Comparison of ENCODE assay signal across 9 cellular contexts in the genomic region with DNA sequence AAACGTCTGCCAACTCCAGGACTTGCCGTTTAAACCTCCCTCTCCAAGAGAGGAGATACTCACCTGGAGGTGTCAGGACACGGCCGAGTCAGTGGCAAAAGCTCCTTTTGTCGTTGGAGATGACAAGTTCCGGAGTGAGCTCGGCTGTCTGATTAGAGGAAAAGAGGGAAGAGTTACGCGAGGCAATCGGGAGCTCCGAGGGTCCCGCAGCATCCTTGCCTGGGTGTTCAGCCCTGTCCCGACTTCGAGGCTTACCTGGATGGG. TPM values are rescaled to one million over a fixed set of nuclear protein-coding genes. Genes with fewer than 3 reads are reported as not detected.
DNase-seq lines count a peak whose midpoint lies in the region; ATAC-seq, FAIRE-seq and TF ChIP-seq lines count a peak whose summit lies in the region.
"Had no signal": no experiment of that assay in that cellular context is flagged by ENCODE, and none has a peak within 500 bp of the region (broad histone marks: within the 10 kb centered on the region; RNA-seq: fewer than 3 reads in every experiment).

No MANE protein-coding gene starts in this region.

- peaks cover 56% of the 10 kb centered on the region for H3K4me1 ChIP-seq in CD8-positive, alpha-beta memory T cell (ENCODE audit: insufficient read depth, low read length)
- H3K4me1 ChIP-seq in OCI-LY1 (ENCODE audit: insufficient read depth, low read length, severe bottlenecking) (peaks cover 75% of the 10 kb centered on the region), neutrophil (ENCODE audit: control insufficient read depth in 1 of 2, insufficient read depth in 1 of 2, low read depth in 1 of 2, low read length in 1 of 2) (peaks cover 73 to 74% of the 10 kb centered on the region in 2 experiments)

- FAIRE-seq in D721Med (lab: Jason Lieb, UNC), result no peak
- FAIRE-seq: frontal cortex had no signal

- peaks cover 0 to 8% of the 10 kb centered on the region in 2 donors for H3K27me3 Mint-ChIP-seq in CD8-positive, alpha-beta memory T cell
- H3K27me3 Mint-ChIP-seq in effector memory CD8-positive, alpha-beta T cell, result peaks cover 10 to 12% of the 10 kb centered on the region in 2 donors

- H3K4me3 Mint-ChIP-seq in CD8-positive, alpha-beta memory T cell, result peak overlapping the region; percentile 91 to 96 (median 93)
- peak overlapping the region; percentile 90 to 92 for H3K4me3 Mint-ChIP-seq in effector memory CD8-positive, alpha-beta T cell

- DNase-seq in CD8-positive, alpha-beta memory T cell, result peak in 1 of 5 donors; percentile 30
- DNase-seq in effector memory CD8-positive, alpha-beta T cell, result no peak
- DNase-seq in HuH-7.5 (ENCODE audit: low spot score) (no peak), OCI-M2 (lab: John Stamatoyannopoulos, UW; ENCODE audit: unreplicated experiment) (no peak), D721Med (ENCODE audit: insufficient read length, low spot score) (no peak), UCSD-AML1 (lab: John Stamatoyannopoulos, UW; ENCODE audit: unreplicated experiment) (no peak)

- no peaks in the 10 kb centered on the region for H3K36me3 ChIP-seq in CD8-positive, alpha-beta memory T cell (ENCODE audit: insufficient read depth, low read length)
- H3K36me3 ChIP-seq in OCI-LY1 (ENCODE audit: insufficient read depth, low read length) (peaks cover 25% of the 10 kb centered on the region), neutrophil (no peaks in the 10 kb centered on the region)

- H3K4me2 ChIP-seq in OCI-LY1 (ENCODE audit: low read length), result peak overlapping the region; percentile 87

- peaks cover 14% of the 10 kb centered on the region for H3K79me2 ChIP-seq in OCI-LY1 (ENCODE audit: insufficient read depth, low read length)

- H3K9ac ChIP-seq in OCI-LY1 (ENCODE audit: low read length), result peak overlapping the region; percentile 92

- H3F3A ChIP-seq in OCI-LY1 (ENCODE audit: insufficient read depth, low read length), result peaks cover 28% of the 10 kb centered on the region

- CTCF ChIA-PET in CD8-positive, alpha-beta memory T cell (lab: Charles Lee), result interaction anchor here (0.9 to 13.0 kb wide), 15 partner anchors 8 to 77 kb away, joined by 3 to 268 read pairs (median 5); no protein-coding TSS in a partner anchor

- H2AFZ ChIP-seq in OCI-LY1 (ENCODE audit: low read length), result no peak overlapping the region

- H4K20me1 ChIP-seq in OCI-LY1 (ENCODE audit: insufficient read depth, low read length), result no peaks in the 10 kb centered on the region

- peak overlapping the region; percentile 92 for H3K4me3 ChIP-seq in CD8-positive, alpha-beta memory T cell (ENCODE audit: low read length)
- H3K4me3 ChIP-seq in OCI-LY1 (ENCODE audit: low read depth, low read length, poor library complexity, severe bottlenecking) (peak overlapping the region; percentile 95), neutrophil (ENCODE audit: low read depth in 1 of 2, low read length in 1 of 2) (peak overlapping the region; percentile 72 to 73)

- H3K36me3 Mint-ChIP-seq in CD8-positive, alpha-beta memory T cell, result peaks cover 0 to 9% (median 1%) of the 10 kb centered on the region in 3 donors
- H3K36me3 Mint-ChIP-seq in effector memory CD8-positive, alpha-beta T cell (ENCODE audit: insufficient read depth), result peaks cover 12% of the 10 kb centered on the region

- POLR2A ChIA-PET in CD8-positive, alpha-beta memory T cell (lab: Charles Lee), result interaction anchor here (1.1 to 2.6 kb wide), 8 partner anchors 18 to 76 kb away, joined by 3 to 30 read pairs (median 6); no protein-coding TSS in a partner anchor

- no peaks in the 10 kb centered on the region for H3K9me3 ChIP-seq in CD8-positive, alpha-beta memory T cell (ENCODE audit: low read length)
- no peaks in the 10 kb centered on the region for H3K9me3 ChIP-seq in OCI-LY1 (ENCODE audit: low read length)
- H3K9me3 ChIP-seq in neutrophil, result no peaks in the 10 kb centered on the region

- TF ChIP-seq CTCF in OCI-LY1 (IDR thresholded peaks at IDR 0.05; ENCODE audit: low read length), result no peak
- no peak for TF ChIP-seq CTCF in neutrophil (IDR thresholded peaks at IDR 0.05)
- TF ChIP-seq CTCF in D721Med (IDR thresholded peaks at IDR 0.05; ENCODE audit: insufficient read depth, missing control alignments), result no peak

- peak overlapping the region; percentile 63 to 94 (median 90) for H3K27ac Mint-ChIP-seq in CD8-positive, alpha-beta memory T cell
- peak overlapping the region; percentile 60 to 73 for H3K27ac Mint-ChIP-seq in effector memory CD8-positive, alpha-beta T cell

- H3K27me3 ChIP-seq in CD8-positive, alpha-beta memory T cell (ENCODE audit: insufficient read depth, low read length, poor library complexity, severe bottlenecking), result no peaks in the 10 kb centered on the region
- H3K27me3 ChIP-seq in OCI-LY1 (ENCODE audit: insufficient read depth, low read length), result no peaks in the 10 kb centered on the region
- peaks cover 56% of the 10 kb centered on the region for H3K27me3 ChIP-seq in neutrophil

- no peaks in the 10 kb centered on the region for H3K9me3 Mint-ChIP-seq in CD8-positive, alpha-beta memory T cell
- H3K9me3 Mint-ChIP-seq in effector memory CD8-positive, alpha-beta T cell, result no peaks in the 10 kb centered on the region

- H3K4me1 Mint-ChIP-seq in CD8-positive, alpha-beta memory T cell, result peaks cover 48 to 68% (median 62%) of the 10 kb centered on the region in 3 donors
- peaks cover 32 to 36% of the 10 kb centered on the region in 2 donors for H3K4me1 Mint-ChIP-seq in effector memory CD8-positive, alpha-beta T cell (ENCODE audit: low read depth in 2 of 2)

- no peaks in the 10 kb centered on the region for H3K9me2 ChIP-seq in OCI-LY1 (ENCODE audit: low read depth, low read length)

- peak overlapping the region; percentile 80 for H3K27ac ChIP-seq in CD8-positive, alpha-beta memory T cell (ENCODE audit: low read depth, low read length)
- H3K27ac ChIP-seq in OCI-LY1 (ENCODE audit: low read depth, low read length, poor library complexity, severe bottlenecking) (peak overlapping the region; percentile 91), neutrophil (peak overlapping the region; percentile 95)

- no peak for ATAC-seq in effector memory CD8-positive, alpha-beta T cell (replicated peaks)

RNA-seq across cellular contexts. Expression of gene ID3, which starts 0.5 kb away (rescaled TPM):
- 10 to 100 TPM; 18.4 to 19.3 TPM for total RNA-seq in CD8-positive, alpha-beta memory T cell
- polyA plus RNA-seq in CD8-positive, alpha-beta memory T cell, result 4.7 TPM

RNA-seq across cellular contexts. Expression of gene E2F2, which starts 27.8 kb away (rescaled TPM):
- 10 to 100 TPM; 19.1 to 19.6 TPM for total RNA-seq in CD8-positive, alpha-beta memory T cell
- polyA plus RNA-seq in CD8-positive, alpha-beta memory T cell, result 0.76 TPM
